ENCODE assay signal across 11 cellular contexts in genomic region chr3:64163019-64163754, GRCh38.
DNase-seq lines count a peak whose midpoint lies in the region; ATAC-seq and FAIRE-seq lines count a peak whose summit lies in the region.
"Had no signal": no experiment of that assay in that cellular context is flagged by ENCODE, and none has a peak within 500 bp of the region (broad histone marks: within the 10 kb centered on the region; RNA-seq: fewer than 3 reads in every experiment).

No MANE protein-coding gene starts in this region.

- H3K9me3 ChIP-seq in subcutaneous abdominal adipose tissue (ENCODE audit: control insufficient read depth in 5 of 5, low read length in 5 of 5) (no peaks in the 10 kb centered on the region), small intestine (ENCODE audit: control insufficient read depth, low read depth) (no peaks in the 10 kb centered on the region)
- H3K9me3 ChIP-seq: mucosa of descending colon had no signal

- H3K27ac ChIP-seq in subcutaneous abdominal adipose tissue (ENCODE audit: low read depth, low read length) (peak overlapping the region; percentile 51), small intestine (ENCODE audit: low read depth in 1 of 2, low read length in 1 of 2) (no peak overlapping the region)

- POLR2A ChIA-PET in T-cell (lab: Charles Lee), result no interaction called here

- H3K27me3 Mint-ChIP-seq in T-cell, result peaks cover 0 to 13% of the 10 kb centered on the region in 2 donors
- peaks cover 10% of the 10 kb centered on the region for H3K27me3 Mint-ChIP-seq in activated CD8-positive, alpha-beta memory T cell treated with anti-CD3 and anti-CD28 coated beads, Interleukin-2, amount 10 ng/mL, durations not matched to agents 7 days and 5 days

- no peaks in the 10 kb centered on the region for H3K27me3 ChIP-seq in subcutaneous abdominal adipose tissue (ENCODE audit: control insufficient read depth in 5 of 5, insufficient read depth in 4 of 5, low read length in 5 of 5)
- H3K27me3 ChIP-seq in small intestine (ENCODE audit: control insufficient read depth in 2 of 2, insufficient read depth in 2 of 2, low read length in 2 of 2), result no peaks in the 10 kb centered on the region

- H3K27ac Mint-ChIP-seq in T-cell, result no peak overlapping the region
- H3K27ac Mint-ChIP-seq in activated CD8-positive, alpha-beta memory T cell treated with anti-CD3 and anti-CD28 coated beads, Interleukin-2, amount 10 ng/mL, durations not matched to agents 7 days and 5 days, result no peak overlapping the region
- H3K27ac Mint-ChIP-seq: stimulated activated naive CD8-positive, alpha-beta T cell treated with anti-CD3 and anti-CD28 coated beads, Interleukin-15, Interleukin-2, amounts not matched to agents 100 ng/mL and 50 ng/mL, for 24 hours had no signal

- no peaks in the 10 kb centered on the region for H3K9me3 Mint-ChIP-seq in T-cell
- H3K9me3 Mint-ChIP-seq in activated CD8-positive, alpha-beta memory T cell treated with anti-CD3 and anti-CD28 coated beads, Interleukin-2, amount 10 ng/mL, durations not matched to agents 7 days and 5 days (ENCODE audit: low read depth), result no peaks in the 10 kb centered on the region
- H3K9me3 Mint-ChIP-seq: stimulated activated naive CD8-positive, alpha-beta T cell treated with anti-CD3 and anti-CD28 coated beads, Interleukin-15, Interleukin-2, amounts not matched to agents 100 ng/mL and 50 ng/mL, for 24 hours had no signal

- H3K9ac ChIP-seq in subcutaneous abdominal adipose tissue (ENCODE audit: low read length in 5 of 5), result no peak overlapping the region

- no peaks in the 10 kb centered on the region for H3K4me1 Mint-ChIP-seq in T-cell
- H3K4me1 Mint-ChIP-seq in activated CD8-positive, alpha-beta memory T cell treated with anti-CD3 and anti-CD28 coated beads, Interleukin-2, amount 10 ng/mL, durations not matched to agents 7 days and 5 days, result no peaks in the 10 kb centered on the region

- FAIRE-seq in small intestine (lab: Jason Lieb, UNC), result no peak

- H3K36me3 Mint-ChIP-seq in T-cell, result no peaks in the 10 kb centered on the region
- no peaks in the 10 kb centered on the region for H3K36me3 Mint-ChIP-seq in activated CD8-positive, alpha-beta memory T cell treated with anti-CD3 and anti-CD28 coated beads, Interleukin-2, amount 10 ng/mL, durations not matched to agents 7 days and 5 days

- no peak overlapping the region for H3K4me3 ChIP-seq in subcutaneous abdominal adipose tissue (ENCODE audit: low read depth in 1 of 5, low read length in 5 of 5)
- no peak overlapping the region for H3K4me3 ChIP-seq in small intestine (ENCODE audit: low read depth in 1 of 2, low read length in 2 of 2)
- H3K4me3 ChIP-seq: mucosa of descending colon had no signal

- 82 to 85% (median 85%) methylated on average over 8 of the region's 8 CpGs for WGBS in small intestine, 3 donors

- H3K36me3 ChIP-seq in subcutaneous abdominal adipose tissue (ENCODE audit: control insufficient read depth in 5 of 5, insufficient read depth in 5 of 5, low read length in 5 of 5), result peaks cover 9 to 45% (median 30%) of the 10 kb centered on the region in 5 donors
- no peaks in the 10 kb centered on the region for H3K36me3 ChIP-seq in small intestine (ENCODE audit: control insufficient read depth in 2 of 2, insufficient read depth in 2 of 2, low read length in 2 of 2)

- no peak overlapping the region for H3K4me3 Mint-ChIP-seq in T-cell
- H3K4me3 Mint-ChIP-seq in activated CD8-positive, alpha-beta memory T cell treated with anti-CD3 and anti-CD28 coated beads, Interleukin-2, amount 10 ng/mL, durations not matched to agents 7 days and 5 days, result no peak overlapping the region
- H3K4me3 Mint-ChIP-seq: stimulated activated naive CD8-positive, alpha-beta T cell treated with anti-CD3 and anti-CD28 coated beads, Interleukin-15, Interleukin-2, amounts not matched to agents 100 ng/mL and 50 ng/mL, for 24 hours had no signal

- peaks cover 0 to 30% (median 24%) of the 10 kb centered on the region in 5 donors for H3K4me1 ChIP-seq in subcutaneous abdominal adipose tissue (ENCODE audit: control insufficient read depth in 5 of 5, insufficient read depth in 5 of 5, low read length in 5 of 5)
- no peaks in the 10 kb centered on the region for H3K4me1 ChIP-seq in small intestine (ENCODE audit: control insufficient read depth in 2 of 2, insufficient read depth in 1 of 2, low read depth in 1 of 2, low read length in 1 of 2)

- CTCF ChIA-PET in T-cell (lab: Charles Lee), result no interaction called here
- CTCF ChIA-PET in activated CD8-positive, alpha-beta memory T cell treated with anti-CD3 and anti-CD28 coated beads, Interleukin-2, amount 10 ng/mL, durations not matched to agents 7 days and 5 days (lab: Charles Lee), result no interaction called here

- ATAC-seq in GM19397 (IDR thresholded peaks at IDR 0.05; ENCODE audit: unreplicated experiment) (peak; percentile 37), HG03280 (IDR thresholded peaks at IDR 0.05; ENCODE audit: unreplicated experiment) (peak; percentile 36), esophagus mucosa (peak; percentile 59), T-cell (replicated peaks in 1 of 4) (no peak)
- no peak for ATAC-seq in activated CD8-positive, alpha-beta memory T cell treated with anti-CD3 and anti-CD28 coated beads, Interleukin-2, amount 10 ng/mL, durations not matched to agents 7 days and 5 days
- ATAC-seq: mucosa of descending colon had no signal

- DNase-seq in T-cell (no peak), small intestine (no peak)
- DNase-seq in activated CD8-positive, alpha-beta memory T cell treated with anti-CD3 and anti-CD28 coated beads, Interleukin-2, amount 10 ng/mL, durations not matched to agents 7 days and 5 days, result no peak
- DNase-seq: activated T-cell treated with anti-CD3 and anti-CD28 coated beads, Interleukin-2, amount 50 U/mL, for 1 hour; central memory CD4-positive, alpha-beta T cell; mucosa of descending colon had no signal

Comparison
In these comparisons a context has a peak if more than half of its experiments do, and no peak if none do; other contexts are left out.
1. ATAC-seq: peak in GM19397 (single experiment), HG03280 (single experiment) and esophagus mucosa (single experiment); none in T-cell (0 of 4) and activated CD8-positive, alpha-beta memory T cell treated with anti-CD3 and anti-CD28 coated beads, Interleukin-2, amount 10 ng/mL, durations not matched to agents 7 days and 5 days (single experiment).